ENCODE assay signal across 16 cellular contexts in genomic region chr1:198160946-198161614, GRCh38. TPM values are rescaled to one million over a fixed set of nuclear protein-coding genes. Genes with fewer than 3 reads are reported as not detected.
A peak's percentile ranks its signal among the peaks of the same experiment; 100 is the strongest.
DNase-seq lines count a peak whose midpoint lies in the region; ATAC-seq and TF ChIP-seq lines count a peak whose summit lies in the region.
"Had no signal": no experiment of that assay in that cellular context is flagged by ENCODE, and none has a peak within 500 bp of the region (broad histone marks: within the 10 kb centered on the region; RNA-seq: fewer than 3 reads in every experiment).

No MANE protein-coding gene starts in this region.

- 0 out of 2 replicates have a peak overlapping the region, but pooled peaks have one; percentile 80 for H3K4me2 ChIP-seq in PC-3 (ENCODE audit: low read length)

- H3K9me3 ChIP-seq in cardiac muscle cell (ENCODE audit: low read depth) (no peaks in the 10 kb centered on the region), PC-3 (ENCODE audit: low read length) (no peaks in the 10 kb centered on the region), endocrine pancreas (ENCODE audit: control insufficient read depth, low read length) (no peaks in the 10 kb centered on the region), lower lobe of right lung (no peaks in the 10 kb centered on the region)
- H3K9me3 ChIP-seq: adrenal gland had no signal

- H3K4me1 ChIP-seq in cardiac muscle cell (ENCODE audit: low read depth) (peaks cover 37% of the 10 kb centered on the region), PC-3 (ENCODE audit: insufficient read depth, low read length) (peaks cover 19% of the 10 kb centered on the region), endocrine pancreas (ENCODE audit: control insufficient read depth, insufficient read depth, low read length) (peaks cover 18% of the 10 kb centered on the region), lower lobe of right lung (peaks cover 54% of the 10 kb centered on the region)

- no peaks in the 10 kb centered on the region for H3F3A ChIP-seq in PC-3 (ENCODE audit: low read length, unreplicated experiment)

- no peaks in the 10 kb centered on the region for H4K20me1 ChIP-seq in PC-3 (ENCODE audit: low read length)

- CTCF ChIA-PET in PC-3 (lab: Charles Lee) = no interaction called here

- BruUV-seq in PC-3 (replicated peaks; lab: Mats Ljungman, UMichigan) = no TSS peak

- POLR2A ChIA-PET in PC-3 (lab: Charles Lee; ENCODE audit: unreplicated experiment) = no interaction called here

- peaks cover 89% of the 10 kb centered on the region for H3K79me2 ChIP-seq in PC-3 (ENCODE audit: low read length)

- H3K36me3 ChIP-seq in cardiac muscle cell (no peaks in the 10 kb centered on the region), PC-3 (ENCODE audit: low read depth, low read length) (no peaks in the 10 kb centered on the region), endocrine pancreas (ENCODE audit: control insufficient read depth, insufficient read depth, low read length) (no peaks in the 10 kb centered on the region), lower lobe of right lung (no peaks in the 10 kb centered on the region)
- H3K36me3 ChIP-seq: adrenal gland had no signal

- no peaks in the 10 kb centered on the region for H3K9me2 ChIP-seq in PC-3 (replicated peaks; ENCODE audit: low read length)

- intact Hi-C loops in left cardiac atrium (cut with DNase I) (loop anchor here in 1 of 2 donors (5.0 kb wide), 1 partner anchor 41 kb away; no protein-coding TSS in a partner anchor), PC-3 (cut with micrococcal nuclease) (no loop called here), lower lobe of right lung (cut with DNase I) (no loop called here)

- no peak for TF ChIP-seq CTCF in cardiac muscle cell (IDR thresholded peaks at IDR 0.05; ENCODE audit: low read depth, low read length)
- no peak for TF ChIP-seq CTCF in PC-3 (conservative IDR thresholded peaks at IDR 0.05; ENCODE audit: low read depth, low read length)
- TF ChIP-seq CTCF in lower lobe of right lung (IDR thresholded peaks at IDR 0.05) = no peak

- H3K27ac Mint-ChIP-seq in stimulated activated effector memory CD8-positive, alpha-beta T cell treated with anti-CD3 and anti-CD28 coated beads, Interleukin-12 subunit alpha, Interleukin-12 subunit beta, amount 100 ng/mL, for 72 hours = peak overlapping the region; percentile 90

- H3K4me1 Mint-ChIP-seq in stimulated activated effector memory CD8-positive, alpha-beta T cell treated with anti-CD3 and anti-CD28 coated beads, Interleukin-12 subunit alpha, Interleukin-12 subunit beta, amount 100 ng/mL, for 72 hours = peaks cover 57% of the 10 kb centered on the region

- H3K4me3 ChIP-seq in cardiac muscle cell (no peak overlapping the region), PC-3 (ENCODE audit: low read length) (no peak overlapping the region), endocrine pancreas (ENCODE audit: control insufficient read depth, insufficient read depth, low read length) (peak overlapping the region; percentile 20), lower lobe of right lung (no peak overlapping the region)

- H3K27ac ChIP-seq in cardiac muscle cell (peak overlapping the region; percentile 88), PC-3 (ENCODE audit: low read length) (no peak overlapping the region), lower lobe of right lung (no peak overlapping the region)

- no peaks in the 10 kb centered on the region for H3K27me3 ChIP-seq in cardiac muscle cell
- no peaks in the 10 kb centered on the region for H3K27me3 ChIP-seq in PC-3 (ENCODE audit: low read length)
- no peaks in the 10 kb centered on the region for H3K27me3 ChIP-seq in endocrine pancreas (ENCODE audit: control insufficient read depth, insufficient read depth, low read length)
- H3K27me3 ChIP-seq in lower lobe of right lung (ENCODE audit: low read depth) = no peaks in the 10 kb centered on the region
- H3K27me3 ChIP-seq: adrenal gland had no signal

- peak overlapping the region; percentile 96 for H3K4me3 Mint-ChIP-seq in stimulated activated effector memory CD8-positive, alpha-beta T cell treated with anti-CD3 and anti-CD28 coated beads, Interleukin-12 subunit alpha, Interleukin-12 subunit beta, amount 100 ng/mL, for 72 hours
- H3K4me3 Mint-ChIP-seq: H9 had no signal

- no peak overlapping the region for H2AFZ ChIP-seq in PC-3 (ENCODE audit: low read length)

- no peak overlapping the region for H3K9ac ChIP-seq in PC-3 (ENCODE audit: low read length)
- no peak overlapping the region for H3K9ac ChIP-seq in endocrine pancreas (ENCODE audit: control insufficient read depth, insufficient read depth, low read length)

- ATAC-seq in left cardiac atrium (no peak), PC-3 (no peak), HG03196 (IDR thresholded peaks at IDR 0.05; ENCODE audit: unreplicated experiment) (no peak), lower lobe of right lung (no peak)
- no peak for ATAC-seq in stimulated activated effector memory CD8-positive, alpha-beta T cell treated with anti-CD3 and anti-CD28 coated beads, Interleukin-12 subunit alpha, Interleukin-12 subunit beta, amount 100 ng/mL, for 72 hours

- peaks cover 14% of the 10 kb centered on the region for H3K36me3 Mint-ChIP-seq in stimulated activated effector memory CD8-positive, alpha-beta T cell treated with anti-CD3 and anti-CD28 coated beads, Interleukin-12 subunit alpha, Interleukin-12 subunit beta, amount 100 ng/mL, for 72 hours

- no peaks in the 10 kb centered on the region for H3K9me3 Mint-ChIP-seq in stimulated activated effector memory CD8-positive, alpha-beta T cell treated with anti-CD3 and anti-CD28 coated beads, Interleukin-12 subunit alpha, Interleukin-12 subunit beta, amount 100 ng/mL, for 72 hours
- H3K9me3 Mint-ChIP-seq: H9 had no signal

- DNase-seq in cardiac muscle cell (ENCODE audit: low read depth in 1 of 2, low spot score in 1 of 2) (no peak), left cardiac atrium (no peak), PC-3 (no peak), NCI-H1417 treated with DMSO at 0.1 percent for 48 hours (lab: John Stamatoyannopoulos, UW) (no peak), lower lobe of right lung (no peak)
- DNase-seq in stimulated activated effector memory CD8-positive, alpha-beta T cell treated with anti-CD3 and anti-CD28 coated beads, Interleukin-12 subunit alpha, Interleukin-12 subunit beta, amount 100 ng/mL, for 72 hours (ENCODE audit: low spot score in 2 of 2) = no peak
- DNase-seq: activated CD4-positive, alpha-beta T cell treated with anti-CD3 and anti-CD28 coated beads for 1 hour; adrenal gland; cortex of kidney; EL; H9; NCI-H1105; NCI-H526 treated with DMSO at 0.1 percent for 48 hours; stimulated activated CD4-positive, alpha-beta T cell treated with anti-CD3 and anti-CD28 coated beads, Interleukin-4, amount 100 ng/mL, for 4 hours had no signal

RNA-seq across cellular contexts. Expression of gene NEK7, which starts 4.3 kb away (rescaled TPM):
- total RNA-seq in cardiac muscle cell (63.1 and 71.1 TPM in 2 replicates), left cardiac atrium (100 to 1,000 TPM; 155 TPM), PC-3 (2014; rRNA removed) (23.2 and 25.2 TPM in 2 replicates), lower lobe of right lung (98.1 TPM)
- polyA plus RNA-seq in cardiac muscle cell = 46.1 and 73.3 TPM in 2 replicates
